ENCODE assay signal across 1 cellular context in the genomic region with DNA sequence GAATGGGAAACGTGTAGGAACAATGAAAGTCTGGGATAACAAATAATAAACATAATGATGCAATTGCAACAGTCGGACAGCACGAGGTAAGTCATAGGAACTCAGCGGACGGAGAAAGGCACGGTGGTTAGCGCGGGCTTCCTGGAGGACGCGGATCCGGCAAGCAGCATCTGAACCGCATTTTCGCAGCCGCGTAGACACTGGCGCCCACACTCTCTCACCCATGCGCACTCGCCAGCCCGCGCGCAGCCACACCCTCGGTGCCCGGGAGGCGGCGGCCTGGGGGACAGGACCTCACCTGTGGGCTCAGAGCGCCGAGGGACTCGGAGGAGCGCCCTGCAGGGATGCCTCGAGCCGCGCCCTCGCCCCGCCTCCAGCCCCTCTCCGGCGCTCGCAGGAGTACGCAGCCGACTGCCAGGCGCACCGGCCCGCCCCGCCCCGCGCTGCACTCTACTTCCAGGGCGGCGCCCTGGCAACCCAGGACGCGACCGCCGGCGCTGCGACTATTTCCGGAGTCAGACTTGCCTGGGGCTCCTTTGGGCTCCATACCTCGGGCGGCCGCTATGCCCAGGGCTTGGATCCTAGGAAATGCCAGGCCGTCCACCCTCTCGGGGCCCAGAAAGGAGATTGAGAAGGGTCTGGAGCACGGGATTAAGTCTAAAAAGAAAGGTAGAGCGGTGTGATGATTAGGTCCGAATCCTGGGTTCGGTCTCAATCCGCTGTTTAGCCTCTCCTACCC.
TF ChIP-seq lines count a peak whose summit lies in the region.

A gene (minus strand): TSS at position 413 of the 739 bp plus-strand sequence. CDS start 13,805 bp downstream, outside the sequence.

TF ChIP-seq in HepG2, 621 proteins besides CTCF, POLR2A, EP300 and RAD21 (continues in another document):
- TF ChIP-seq ZNF460 (CRISPR knock-in tag; IDR thresholded peaks at IDR 0.05; ENCODE audit: borderline replicate concordance) (no peak), ELF1 (CRISPR knock-in tag; IDR thresholded peaks at IDR 0.05) (peak; percentile 76), NFATC3 (CRISPR knock-in tag; IDR thresholded peaks at IDR 0.05) (no peak), BHLHE40 (IDR thresholded peaks at IDR 0.05; ENCODE audit: low read length) (peak; percentile 26; the same call in 1 of the 2 replicates), ELF3 (CRISPR knock-in tag; IDR thresholded peaks at IDR 0.05) (peak; percentile 55), ZNF431 (CRISPR knock-in tag; IDR thresholded peaks at IDR 0.05; ENCODE audit: borderline replicate concordance, low read depth) (no peak), NFKBIZ (CRISPR knock-in tag; IDR thresholded peaks at IDR 0.05) (peak; percentile 58), PHF21A (CRISPR knock-in tag; IDR thresholded peaks at IDR 0.05) (peak; percentile 78), STAG1 (CRISPR knock-in tag; IDR thresholded peaks at IDR 0.05) (peak; percentile 25; the same call in 1 of the 2 replicates), FOXC1 (CRISPR knock-in tag; IDR thresholded peaks at IDR 0.05; ENCODE audit: borderline replicate concordance) (peak; percentile 65; the same call in 1 of the 2 replicates), ZFP36L2 (CRISPR knock-in tag; IDR thresholded peaks at IDR 0.05) (no peak), LCORL (IDR thresholded peaks at IDR 0.05) (no peak), LCORL (CRISPR knock-in tag; IDR thresholded peaks at IDR 0.05) (peak; percentile 71; the same call in 1 of the 2 replicates), YY1 (IDR thresholded peaks at IDR 0.05; ENCODE audit: insufficient read depth, insufficient replicate concordance, low read depth, low read length) (peak; percentile 74), HNRNPLL (IDR thresholded peaks at IDR 0.05; ENCODE audit: low read depth, low read length, poor library complexity, severe bottlenecking) (peak; percentile 63), CBX5 (CRISPR knock-in tag; IDR thresholded peaks at IDR 0.05; ENCODE audit: borderline replicate concordance) (peak; percentile 51; the same call in 1 of the 2 replicates), ZFP82 (CRISPR knock-in tag; IDR thresholded peaks at IDR 0.05; ENCODE audit: borderline replicate concordance) (no peak), MATR3 (CRISPR knock-in tag; IDR thresholded peaks at IDR 0.05) (no peak), HOXA3 (CRISPR knock-in tag; IDR thresholded peaks at IDR 0.05) (peak; percentile 83), TOPORS (CRISPR knock-in tag; IDR thresholded peaks at IDR 0.05) (0 out of 2 replicates have a peak, but pooled peaks have one; percentile 41), NR2F6 (IDR thresholded peaks at IDR 0.05) (no peak), NR2F6 (CRISPR knock-in tag; IDR thresholded peaks at IDR 0.05) (peak; percentile 32), ZNF124 (CRISPR knock-in tag; IDR thresholded peaks at IDR 0.05) (0 out of 2 replicates have a peak, but pooled peaks have one; percentile 57), ATF1 (CRISPR knock-in tag; IDR thresholded peaks at IDR 0.05) (no peak), HOXA5 (CRISPR knock-in tag; IDR thresholded peaks at IDR 0.05) (peak; percentile 29; the same call in 1 of the 2 replicates), RELA (CRISPR knock-in tag; IDR thresholded peaks at IDR 0.05) (no peak), ZC3H13 (CRISPR knock-in tag; IDR thresholded peaks at IDR 0.05) (peak; percentile 65; the same call in 1 of the 2 replicates), TEAD2 (CRISPR knock-in tag; IDR thresholded peaks at IDR 0.05) (no peak), ZNF75D (CRISPR knock-in tag; IDR thresholded peaks at IDR 0.05; ENCODE audit: borderline replicate concordance) (no peak), GLI4 (CRISPR knock-in tag; IDR thresholded peaks at IDR 0.05; ENCODE audit: borderline replicate concordance) (peak; percentile 89; the same call in 1 of the 2 replicates), IKZF4 (CRISPR knock-in tag; IDR thresholded peaks at IDR 0.05; ENCODE audit: borderline replicate concordance, low read depth, not compliant biosample characterization) (peak; percentile 66), ASH2L (IDR thresholded peaks at IDR 0.05; ENCODE audit: insufficient read length, low read depth, low read length) (peak; percentile 54), ZNF883 (CRISPR knock-in tag; IDR thresholded peaks at IDR 0.05; ENCODE audit: not compliant biosample characterization) (peak; percentile 84), ERF (CRISPR knock-in tag; IDR thresholded peaks at IDR 0.05) (peak; percentile 48; the same call in 1 of the 2 replicates), ELF4 (CRISPR knock-in tag; IDR thresholded peaks at IDR 0.05; ENCODE audit: borderline replicate concordance) (no peak), TMF1 (CRISPR knock-in tag; IDR thresholded peaks at IDR 0.05; ENCODE audit: low read depth) (0 out of 2 replicates have a peak, but pooled peaks have one; percentile 49)
- TF ChIP-seq, protein P1, sequence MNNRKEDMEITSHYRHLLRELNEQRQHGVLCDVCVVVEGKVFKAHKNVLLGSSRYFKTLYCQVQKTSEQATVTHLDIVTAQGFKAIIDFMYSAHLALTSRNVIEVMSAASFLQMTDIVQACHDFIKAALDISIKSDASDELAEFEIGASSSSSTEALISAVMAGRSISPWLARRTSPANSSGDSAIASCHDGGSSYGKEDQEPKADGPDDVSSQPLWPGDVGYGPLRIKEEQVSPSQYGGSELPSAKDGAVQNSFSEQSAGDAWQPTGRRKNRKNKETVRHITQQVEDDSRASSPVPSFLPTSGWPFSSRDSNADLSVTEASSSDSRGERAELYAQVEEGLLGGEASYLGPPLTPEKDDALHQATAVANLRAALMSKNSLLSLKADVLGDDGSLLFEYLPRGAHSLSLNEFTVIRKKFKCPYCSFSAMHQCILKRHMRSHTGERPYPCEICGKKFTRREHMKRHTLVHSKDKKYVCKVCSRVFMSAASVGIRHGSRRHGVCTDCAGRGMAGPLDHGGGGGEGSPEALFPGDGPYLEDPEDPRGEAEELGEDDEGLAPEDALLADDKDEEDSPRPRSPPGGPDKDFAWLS (CRISPR knock-in tag; IDR thresholded peaks at IDR 0.05; ENCODE audit: borderline replicate concordance): no peak
- TF ChIP-seq, protein P2, sequence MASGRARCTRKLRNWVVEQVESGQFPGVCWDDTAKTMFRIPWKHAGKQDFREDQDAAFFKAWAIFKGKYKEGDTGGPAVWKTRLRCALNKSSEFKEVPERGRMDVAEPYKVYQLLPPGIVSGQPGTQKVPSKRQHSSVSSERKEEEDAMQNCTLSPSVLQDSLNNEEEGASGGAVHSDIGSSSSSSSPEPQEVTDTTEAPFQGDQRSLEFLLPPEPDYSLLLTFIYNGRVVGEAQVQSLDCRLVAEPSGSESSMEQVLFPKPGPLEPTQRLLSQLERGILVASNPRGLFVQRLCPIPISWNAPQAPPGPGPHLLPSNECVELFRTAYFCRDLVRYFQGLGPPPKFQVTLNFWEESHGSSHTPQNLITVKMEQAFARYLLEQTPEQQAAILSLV (CRISPR knock-in tag; IDR thresholded peaks at IDR 0.05; ENCODE audit: borderline replicate concordance): no peak
- TF ChIP-seq, protein P3, sequence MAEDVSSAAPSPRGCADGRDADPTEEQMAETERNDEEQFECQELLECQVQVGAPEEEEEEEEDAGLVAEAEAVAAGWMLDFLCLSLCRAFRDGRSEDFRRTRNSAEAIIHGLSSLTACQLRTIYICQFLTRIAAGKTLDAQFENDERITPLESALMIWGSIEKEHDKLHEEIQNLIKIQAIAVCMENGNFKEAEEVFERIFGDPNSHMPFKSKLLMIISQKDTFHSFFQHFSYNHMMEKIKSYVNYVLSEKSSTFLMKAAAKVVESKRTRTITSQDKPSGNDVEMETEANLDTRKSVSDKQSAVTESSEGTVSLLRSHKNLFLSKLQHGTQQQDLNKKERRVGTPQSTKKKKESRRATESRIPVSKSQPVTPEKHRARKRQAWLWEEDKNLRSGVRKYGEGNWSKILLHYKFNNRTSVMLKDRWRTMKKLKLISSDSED (CRISPR knock-in tag; IDR thresholded peaks at IDR 0.05): no peak
- TF ChIP-seq, protein P4, sequence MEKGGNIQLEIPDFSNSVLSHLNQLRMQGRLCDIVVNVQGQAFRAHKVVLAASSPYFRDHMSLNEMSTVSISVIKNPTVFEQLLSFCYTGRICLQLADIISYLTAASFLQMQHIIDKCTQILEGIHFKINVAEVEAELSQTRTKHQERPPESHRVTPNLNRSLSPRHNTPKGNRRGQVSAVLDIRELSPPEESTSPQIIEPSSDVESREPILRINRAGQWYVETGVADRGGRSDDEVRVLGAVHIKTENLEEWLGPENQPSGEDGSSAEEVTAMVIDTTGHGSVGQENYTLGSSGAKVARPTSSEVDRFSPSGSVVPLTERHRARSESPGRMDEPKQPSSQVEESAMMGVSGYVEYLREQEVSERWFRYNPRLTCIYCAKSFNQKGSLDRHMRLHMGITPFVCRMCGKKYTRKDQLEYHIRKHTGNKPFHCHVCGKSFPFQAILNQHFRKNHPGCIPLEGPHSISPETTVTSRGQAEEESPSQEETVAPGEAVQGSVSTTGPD (CRISPR knock-in tag; IDR thresholded peaks at IDR 0.05): no peak
- TF ChIP-seq, protein P5, sequence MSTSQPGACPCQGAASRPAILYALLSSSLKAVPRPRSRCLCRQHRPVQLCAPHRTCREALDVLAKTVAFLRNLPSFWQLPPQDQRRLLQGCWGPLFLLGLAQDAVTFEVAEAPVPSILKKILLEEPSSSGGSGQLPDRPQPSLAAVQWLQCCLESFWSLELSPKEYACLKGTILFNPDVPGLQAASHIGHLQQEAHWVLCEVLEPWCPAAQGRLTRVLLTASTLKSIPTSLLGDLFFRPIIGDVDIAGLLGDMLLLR (CRISPR knock-in tag; IDR thresholded peaks at IDR 0.05): peak; percentile 64; the same call in 1 of the 2 replicates
- TF ChIP-seq, protein P6, sequence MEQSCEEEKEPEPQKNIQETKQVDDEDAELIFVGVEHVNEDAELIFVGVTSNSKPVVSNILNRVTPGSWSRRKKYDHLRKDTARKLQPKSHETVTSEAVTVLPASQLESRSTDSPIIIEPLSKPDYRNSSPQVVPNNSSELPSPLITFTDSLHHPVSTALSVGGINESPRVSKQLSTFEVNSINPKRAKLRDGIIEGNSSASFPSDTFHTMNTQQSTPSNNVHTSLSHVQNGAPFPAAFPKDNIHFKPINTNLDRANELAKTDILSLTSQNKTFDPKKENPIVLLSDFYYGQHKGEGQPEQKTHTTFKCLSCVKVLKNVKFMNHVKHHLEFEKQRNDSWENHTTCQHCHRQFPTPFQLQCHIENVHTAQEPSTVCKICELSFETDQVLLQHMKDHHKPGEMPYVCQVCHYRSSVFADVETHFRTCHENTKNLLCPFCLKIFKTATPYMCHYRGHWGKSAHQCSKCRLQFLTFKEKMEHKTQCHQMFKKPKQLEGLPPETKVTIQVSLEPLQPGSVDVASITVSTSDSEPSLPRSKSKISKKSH (CRISPR knock-in tag; IDR thresholded peaks at IDR 0.05; ENCODE audit: borderline replicate concordance): 0 out of 2 replicates have a peak, but pooled peaks have one; percentile 45
- TF ChIP-seq, protein P7, sequence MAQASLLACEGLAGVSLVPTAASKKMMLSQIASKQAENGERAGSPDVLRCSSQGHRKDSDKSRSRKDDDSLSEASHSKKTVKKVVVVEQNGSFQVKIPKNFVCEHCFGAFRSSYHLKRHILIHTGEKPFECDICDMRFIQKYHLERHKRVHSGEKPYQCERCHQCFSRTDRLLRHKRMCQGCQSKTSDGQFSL (CRISPR knock-in tag; IDR thresholded peaks at IDR 0.05): no peak
- TF ChIP-seq, protein P8, sequence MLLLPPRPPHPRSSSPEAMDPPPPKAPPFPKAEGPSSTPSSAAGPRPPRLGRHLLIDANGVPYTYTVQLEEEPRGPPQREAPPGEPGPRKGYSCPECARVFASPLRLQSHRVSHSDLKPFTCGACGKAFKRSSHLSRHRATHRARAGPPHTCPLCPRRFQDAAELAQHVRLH (CRISPR knock-in tag; IDR thresholded peaks at IDR 0.05; ENCODE audit: borderline replicate concordance, low read depth): peak; percentile 87; the same call in 1 of the 2 replicates
- TF ChIP-seq, protein P9, sequence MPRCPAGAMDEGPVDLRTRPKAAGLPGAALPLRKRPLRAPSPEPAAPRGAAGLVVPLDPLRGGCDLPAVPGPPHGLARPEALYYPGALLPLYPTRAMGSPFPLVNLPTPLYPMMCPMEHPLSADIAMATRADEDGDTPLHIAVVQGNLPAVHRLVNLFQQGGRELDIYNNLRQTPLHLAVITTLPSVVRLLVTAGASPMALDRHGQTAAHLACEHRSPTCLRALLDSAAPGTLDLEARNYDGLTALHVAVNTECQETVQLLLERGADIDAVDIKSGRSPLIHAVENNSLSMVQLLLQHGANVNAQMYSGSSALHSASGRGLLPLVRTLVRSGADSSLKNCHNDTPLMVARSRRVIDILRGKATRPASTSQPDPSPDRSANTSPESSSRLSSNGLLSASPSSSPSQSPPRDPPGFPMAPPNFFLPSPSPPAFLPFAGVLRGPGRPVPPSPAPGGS (CRISPR knock-in tag; IDR thresholded peaks at IDR 0.05): peak; percentile 87
- TF ChIP-seq, protein P10, sequence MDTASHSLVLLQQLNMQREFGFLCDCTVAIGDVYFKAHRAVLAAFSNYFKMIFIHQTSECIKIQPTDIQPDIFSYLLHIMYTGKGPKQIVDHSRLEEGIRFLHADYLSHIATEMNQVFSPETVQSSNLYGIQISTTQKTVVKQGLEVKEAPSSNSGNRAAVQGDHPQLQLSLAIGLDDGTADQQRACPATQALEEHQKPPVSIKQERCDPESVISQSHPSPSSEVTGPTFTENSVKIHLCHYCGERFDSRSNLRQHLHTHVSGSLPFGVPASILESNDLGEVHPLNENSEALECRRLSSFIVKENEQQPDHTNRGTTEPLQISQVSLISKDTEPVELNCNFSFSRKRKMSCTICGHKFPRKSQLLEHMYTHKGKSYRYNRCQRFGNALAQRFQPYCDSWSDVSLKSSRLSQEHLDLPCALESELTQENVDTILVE (CRISPR knock-in tag; IDR thresholded peaks at IDR 0.05): peak; percentile 69
- TF ChIP-seq, protein P11, sequence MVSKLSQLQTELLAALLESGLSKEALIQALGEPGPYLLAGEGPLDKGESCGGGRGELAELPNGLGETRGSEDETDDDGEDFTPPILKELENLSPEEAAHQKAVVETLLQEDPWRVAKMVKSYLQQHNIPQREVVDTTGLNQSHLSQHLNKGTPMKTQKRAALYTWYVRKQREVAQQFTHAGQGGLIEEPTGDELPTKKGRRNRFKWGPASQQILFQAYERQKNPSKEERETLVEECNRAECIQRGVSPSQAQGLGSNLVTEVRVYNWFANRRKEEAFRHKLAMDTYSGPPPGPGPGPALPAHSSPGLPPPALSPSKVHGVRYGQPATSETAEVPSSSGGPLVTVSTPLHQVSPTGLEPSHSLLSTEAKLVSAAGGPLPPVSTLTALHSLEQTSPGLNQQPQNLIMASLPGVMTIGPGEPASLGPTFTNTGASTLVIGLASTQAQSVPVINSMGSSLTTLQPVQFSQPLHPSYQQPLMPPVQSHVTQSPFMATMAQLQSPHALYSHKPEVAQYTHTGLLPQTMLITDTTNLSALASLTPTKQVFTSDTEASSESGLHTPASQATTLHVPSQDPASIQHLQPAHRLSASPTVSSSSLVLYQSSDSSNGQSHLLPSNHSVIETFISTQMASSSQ (IDR thresholded peaks at IDR 0.05; ENCODE audit: low read depth): no peak
- TF ChIP-seq, protein P11 (CRISPR knock-in tag; IDR thresholded peaks at IDR 0.05; ENCODE audit: borderline replicate concordance): no peak
